Comparison of ENCODE assay signal across 23 cellular contexts in genomic region chrX:137212078-137212632, GRCh38.
DNase-seq lines count a peak whose midpoint lies in the region; ATAC-seq, FAIRE-seq and TF ChIP-seq lines count a peak whose summit lies in the region.
"Had no signal": no experiment of that assay in that cellular context is flagged by ENCODE, and none has a peak within 500 bp of the region (broad histone marks: within the 10 kb centered on the region; RNA-seq: fewer than 3 reads in every experiment).

No MANE protein-coding gene starts in this region.

- H3K9me3 ChIP-seq in astrocyte (ENCODE audit: insufficient read depth, low read depth, low read length) (no peaks in the 10 kb centered on the region), ascending aorta (no peaks in the 10 kb centered on the region)
- H3K9me3 ChIP-seq: Caco-2, SJSA1 had no signal

- H3K4me2 ChIP-seq in astrocyte (ENCODE audit: low read length), result no peak overlapping the region
- H3K4me2 ChIP-seq: BLaER1 had no signal

- peak; percentile 47 for FAIRE-seq in astrocyte (lab: Jason Lieb, UNC)

- no peaks in the 10 kb centered on the region for H3K36me3 Mint-ChIP-seq in astrocyte (ENCODE audit: low read depth, unreplicated experiment)
- H3K36me3 Mint-ChIP-seq: CD4-positive, alpha-beta memory T cell had no signal

- H3K4me1 ChIP-seq in astrocyte (ENCODE audit: insufficient read depth, low read length), result no peaks in the 10 kb centered on the region
- no peaks in the 10 kb centered on the region for H3K4me1 ChIP-seq in ascending aorta
- H3K4me1 ChIP-seq: BLaER1, Caco-2, SJSA1 had no signal

- H3K27ac ChIP-seq in astrocyte (ENCODE audit: low read depth, low read length) (no peak overlapping the region), ascending aorta (no peak overlapping the region)
- H3K27ac ChIP-seq: 22Rv1, BLaER1, SJSA1 had no signal

- H3K27ac Mint-ChIP-seq in astrocyte (ENCODE audit: unreplicated experiment), result no peak overlapping the region
- H3K27ac Mint-ChIP-seq: CD4-positive, alpha-beta memory T cell had no signal

- no peak overlapping the region for H3K4me3 Mint-ChIP-seq in astrocyte (ENCODE audit: unreplicated experiment)
- H3K4me3 Mint-ChIP-seq: CD4-positive, alpha-beta memory T cell had no signal

- H3K27me3 Mint-ChIP-seq in astrocyte (ENCODE audit: low read depth, unreplicated experiment), result no peaks in the 10 kb centered on the region

- H3K27me3 ChIP-seq in astrocyte (ENCODE audit: insufficient read depth, low read length) (no peaks in the 10 kb centered on the region), ascending aorta (no peaks in the 10 kb centered on the region)
- H3K27me3 ChIP-seq: SJSA1 had no signal

- H3K4me3 ChIP-seq in astrocyte (ENCODE audit: insufficient read depth, low read depth, low read length), result no peak overlapping the region
- no peak overlapping the region for H3K4me3 ChIP-seq in ascending aorta
- H3K4me3 ChIP-seq: BLaER1, SJSA1 had no signal

- DNase-seq in DMS153 treated with DMSO at 0.1 percent for 48 hours (lab: John Stamatoyannopoulos, UW; ENCODE audit: unreplicated experiment) (peak; percentile 2), DMS153 (lab: John Stamatoyannopoulos, UW) (no peak), NCI-H146 (lab: John Stamatoyannopoulos, UW) (peak; percentile 92), astrocyte (ENCODE audit: low read depth) (no peak), medulla oblongata (ENCODE audit: extremely low spot score) (peak; percentile 2), NCI-H510A (lab: John Stamatoyannopoulos, UW) (no peak), ascending aorta (ENCODE audit: low spot score in 2 of 2) (no peak)
- DNase-seq: ACHN; Caco-2; CD4-positive, alpha-beta memory T cell; DMS 273 treated with DMSO at 0.1 percent for 48 hours; Karpas-422; NCI-H1436 treated with DMSO at 0.1 percent for 48 hours; NCI-H2029 treated with DMSO at 0.1 percent for 48 hours; NCI-H2171; NCI-H526; T-helper 1 cell had no signal

- no peaks in the 10 kb centered on the region for H3K79me2 ChIP-seq in astrocyte (ENCODE audit: insufficient read depth, low read length)

- no peaks in the 10 kb centered on the region for H3K4me1 Mint-ChIP-seq in astrocyte (ENCODE audit: low read depth, unreplicated experiment)
- H3K4me1 Mint-ChIP-seq: CD4-positive, alpha-beta memory T cell had no signal

- H3K36me3 ChIP-seq in astrocyte (ENCODE audit: insufficient read depth, low read length), result no peaks in the 10 kb centered on the region
- H3K36me3 ChIP-seq in ascending aorta, result no peaks in the 10 kb centered on the region
- H3K36me3 ChIP-seq: BLaER1, SJSA1 had no signal

- H3K9ac ChIP-seq in astrocyte (ENCODE audit: low read length), result no peak overlapping the region
- H3K9ac ChIP-seq: BLaER1 had no signal

- H2AFZ ChIP-seq in astrocyte (ENCODE audit: low read depth, low read length), result no peak overlapping the region

- H3K9me3 Mint-ChIP-seq in astrocyte (ENCODE audit: unreplicated experiment), result peaks cover 4% of the 10 kb centered on the region

- H4K20me1 ChIP-seq in astrocyte (ENCODE audit: insufficient read depth, low read length), result no peaks in the 10 kb centered on the region
- H4K20me1 ChIP-seq: BLaER1 had no signal

- intact Hi-C loops in ascending aorta (cut with DNase I), result no loop called here

- ATAC-seq in HG03439 (IDR thresholded peaks at IDR 0.05; ENCODE audit: unreplicated experiment), result no peak
- ATAC-seq: HCT116, Panc1 had no signal

- no peak for TF ChIP-seq CTCF in astrocyte (IDR thresholded peaks at IDR 0.05; ENCODE audit: insufficient read depth, low read depth, low read length)
- no peak for TF ChIP-seq CTCF in ascending aorta (IDR thresholded peaks at IDR 0.05)

Comparison
In these comparisons a context has a peak if more than half of its experiments do, and no peak if none do; other contexts are left out.
1. DNase-seq: peak in DMS153 treated with DMSO at 0.1 percent for 48 hours (single experiment), NCI-H146 (single experiment) and medulla oblongata (single experiment); none in DMS153 (single experiment), astrocyte (single experiment), NCI-H510A (single experiment) and ascending aorta (0 of 2).